19 cellular contexts compared by ENCODE assay signal in the genomic region with DNA sequence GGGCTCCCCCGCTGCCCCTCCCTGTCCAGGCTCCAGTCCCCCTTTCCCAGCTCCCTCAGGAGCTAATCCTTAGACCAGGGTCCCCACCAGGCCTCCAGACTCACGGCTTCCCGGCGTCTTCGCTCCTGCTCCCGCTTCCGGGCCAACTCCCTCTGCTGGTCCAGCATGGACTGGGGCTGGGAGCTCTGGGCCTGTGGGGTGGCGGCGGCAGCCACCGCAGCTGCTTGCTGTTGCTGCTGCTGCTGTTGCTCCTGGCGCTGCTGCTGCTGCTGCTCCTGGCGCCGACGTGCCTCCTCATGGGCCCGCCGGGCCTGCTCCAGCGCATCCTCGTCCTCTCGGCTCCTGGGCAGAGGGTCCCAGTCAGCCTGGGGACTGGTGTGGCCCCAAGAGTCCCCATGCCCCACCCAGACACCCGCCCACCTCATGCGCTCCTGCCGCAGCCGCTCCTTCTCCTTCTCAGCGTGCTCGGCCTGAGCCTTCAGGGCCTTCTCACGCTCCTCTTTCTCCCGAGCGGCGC. TPM values are rescaled to one million over a fixed set of nuclear protein-coding genes. Genes with fewer than 3 reads are reported as not detected.
"Had no signal": no experiment of that assay in that cellular context is flagged by ENCODE, and none has a peak within 500 bp of the region (broad histone marks: within the 10 kb centered on the region; RNA-seq: fewer than 3 reads in every experiment).

No MANE protein-coding gene starts in this region.

- H3K4me3 ChIP-seq: cardiac muscle cell, mucosa of descending colon, prostate gland, sigmoid colon, upper lobe of right lung had no signal

- H3K27me3 ChIP-seq: cardiac muscle cell, sigmoid colon, upper lobe of right lung had no signal

- H3K27me3 Mint-ChIP-seq: activated naive CD8-positive, alpha-beta T cell treated with anti-CD3 and anti-CD28 coated beads, Interleukin-2, amount 10 ng/mL, durations not matched to agents 7 days and 5 days had no signal

- H3K4me1 ChIP-seq: prostate gland, upper lobe of right lung had no signal

- H3K27ac ChIP-seq: cardiac muscle cell, prostate gland, sigmoid colon, upper lobe of right lung had no signal

- ATAC-seq: activated CD8-positive, alpha-beta memory T cell treated with anti-CD3 and anti-CD28 coated beads, Interleukin-2, amount 10 ng/mL, durations not matched to agents 7 days and 5 days; mucosa of descending colon; naive thymus-derived CD8-positive, alpha-beta T cell; upper lobe of right lung had no signal

- H3K4me3 Mint-ChIP-seq: activated CD8-positive, alpha-beta memory T cell treated with anti-CD3 and anti-CD28 coated beads, Interleukin-2, amount 10 ng/mL, durations not matched to agents 7 days and 5 days; activated naive CD8-positive, alpha-beta T cell treated with anti-CD3 and anti-CD28 coated beads, Interleukin-2, amount 10 ng/mL, durations not matched to agents 7 days and 5 days; naive thymus-derived CD8-positive, alpha-beta T cell had no signal

- H3K27ac Mint-ChIP-seq: activated CD8-positive, alpha-beta memory T cell treated with anti-CD3 and anti-CD28 coated beads, Interleukin-2, amount 10 ng/mL, durations not matched to agents 7 days and 5 days; activated naive CD8-positive, alpha-beta T cell treated with anti-CD3 and anti-CD28 coated beads, Interleukin-2, amount 10 ng/mL, durations not matched to agents 7 days and 5 days had no signal

- DNase-seq: activated CD4-positive, alpha-beta T cell treated with anti-CD3 and anti-CD28 coated beads for 1 hour; activated CD4-positive, alpha-beta T cell treated with anti-CD3 and anti-CD28 coated beads, Interleukin-2, amount 50 U/mL, for 48 hours; activated CD8-positive, alpha-beta memory T cell treated with anti-CD3 and anti-CD28 coated beads, Interleukin-2, amount 10 ng/mL, durations not matched to agents 7 days and 5 days; activated gamma-delta T cell treated with Interleukin-2 at 50 U/mL for 16 hours; activated naive CD8-positive, alpha-beta T cell treated with anti-CD3 and anti-CD28 coated beads, Interleukin-2, amount 10 ng/mL, durations not matched to agents 7 days and 5 days; activated T-cell treated with anti-CD3 and anti-CD28 coated beads, Interleukin-2, amount 50 U/mL, for 48 hours; aorta; cortex of kidney; erythroblast; left cardiac atrium; mucosa of descending colon; naive thymus-derived CD8-positive, alpha-beta T cell; sigmoid colon; stimulated activated CD4-positive, alpha-beta T cell treated with anti-CD3 and anti-CD28 coated beads, Interleukin-2, amount 100 ng/mL, for 48 hours; stimulated activated naive CD4-positive, alpha-beta T cell treated with Interleukin-2 at 50 U/mL for 16 hours; upper lobe of right lung had no signal

- H3K9me3 Mint-ChIP-seq: activated naive CD8-positive, alpha-beta T cell treated with anti-CD3 and anti-CD28 coated beads, Interleukin-2, amount 10 ng/mL, durations not matched to agents 7 days and 5 days; naive thymus-derived CD8-positive, alpha-beta T cell had no signal

- H3K4me1 Mint-ChIP-seq: activated naive CD8-positive, alpha-beta T cell treated with anti-CD3 and anti-CD28 coated beads, Interleukin-2, amount 10 ng/mL, durations not matched to agents 7 days and 5 days had no signal

- H3K9me3 ChIP-seq: mucosa of descending colon, prostate gland, sigmoid colon, upper lobe of right lung had no signal

RNA-seq across cellular contexts. Expression of gene EPHX3, which starts 6.4 kb away (rescaled TPM):
- total RNA-seq: activated naive CD8-positive, alpha-beta T cell treated with anti-CD3 and anti-CD28 coated beads, Interleukin-2, amount 10 ng/mL, durations not matched to agents 7 days and 5 days; lung microvascular endothelial cell; sigmoid colon had no signal
- polyA plus RNA-seq: naive thymus-derived CD8-positive, alpha-beta T cell had no signal

RNA-seq across cellular contexts. Expression of gene NOTCH3, which starts 37.9 kb away (rescaled TPM):
- total RNA-seq: activated CD8-positive, alpha-beta memory T cell treated with anti-CD3 and anti-CD28 coated beads, Interleukin-2, amount 10 ng/mL, durations not matched to agents 7 days and 5 days had no signal
- polyA plus RNA-seq: naive thymus-derived CD8-positive, alpha-beta T cell had no signal
